ENCODE assay signal across 1 cellular context in the genomic region with DNA sequence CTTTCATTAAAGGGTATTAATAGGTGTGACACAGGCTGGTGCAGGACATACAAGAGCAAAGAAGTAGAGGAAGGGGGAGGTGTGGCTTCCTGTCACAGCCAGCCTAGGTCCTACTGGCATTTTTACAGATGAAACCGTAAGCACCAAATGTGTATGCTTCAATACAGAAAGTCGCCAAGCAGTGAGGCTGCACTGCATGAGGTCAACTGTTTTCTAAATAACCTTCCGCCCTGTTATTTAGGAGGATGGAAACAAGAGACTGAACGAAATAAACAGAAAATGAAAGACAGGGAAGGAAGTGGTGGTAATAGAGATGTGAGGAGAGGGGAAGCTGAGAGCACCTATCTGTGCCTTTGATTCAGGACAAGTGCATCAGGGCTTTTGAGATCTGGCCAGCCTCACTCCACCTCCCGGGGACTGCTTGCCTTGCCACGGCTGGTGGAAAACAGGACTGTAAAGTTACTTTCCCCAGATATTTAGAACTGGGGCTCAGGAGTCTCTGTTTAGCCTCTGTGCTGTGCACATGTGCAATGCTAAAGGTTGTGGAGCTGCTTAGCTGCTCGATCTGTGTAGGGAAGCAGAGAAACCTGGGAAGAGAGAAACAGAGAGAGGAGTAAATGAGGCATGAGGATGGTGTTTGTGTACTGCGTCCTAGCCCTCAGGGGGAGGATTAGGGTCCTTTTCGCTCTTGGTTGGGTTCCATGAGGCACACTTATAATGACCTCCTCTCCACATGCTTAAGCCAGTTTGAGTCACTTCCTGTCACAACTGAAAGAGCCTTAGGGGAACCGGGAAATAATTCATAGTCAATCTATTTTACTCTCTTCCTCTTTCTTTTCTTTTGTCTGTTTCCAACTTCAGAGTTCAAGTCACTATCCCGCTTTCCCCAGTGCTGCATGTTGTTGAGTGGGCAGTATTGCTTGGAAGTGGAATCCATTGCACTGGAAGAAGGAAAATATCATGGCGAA.
A peak's percentile ranks its signal among the peaks of the same experiment; 100 is the strongest.
TF ChIP-seq lines count a peak whose summit lies in the region.

No MANE protein-coding gene starts in this region.

TF ChIP-seq in GM12878, 131 proteins besides CTCF, POLR2A, EP300 and RAD21 (continued from another document):
- TF ChIP-seq MTA2 (IDR thresholded peaks at IDR 0.05; ENCODE audit: low read depth): peak; percentile 70; the same call in 1 of the 2 replicates
- peak in 1 of 2 experiments; percentile 14; a peak in 1 of 3 replicates for TF ChIP-seq EGR1 (IDR thresholded peaks at IDR 0.05; ENCODE audit: borderline replicate concordance in 1 of 2, low read depth in 2 of 2, low read length in 2 of 2)
- TF ChIP-seq, protein P1, sequence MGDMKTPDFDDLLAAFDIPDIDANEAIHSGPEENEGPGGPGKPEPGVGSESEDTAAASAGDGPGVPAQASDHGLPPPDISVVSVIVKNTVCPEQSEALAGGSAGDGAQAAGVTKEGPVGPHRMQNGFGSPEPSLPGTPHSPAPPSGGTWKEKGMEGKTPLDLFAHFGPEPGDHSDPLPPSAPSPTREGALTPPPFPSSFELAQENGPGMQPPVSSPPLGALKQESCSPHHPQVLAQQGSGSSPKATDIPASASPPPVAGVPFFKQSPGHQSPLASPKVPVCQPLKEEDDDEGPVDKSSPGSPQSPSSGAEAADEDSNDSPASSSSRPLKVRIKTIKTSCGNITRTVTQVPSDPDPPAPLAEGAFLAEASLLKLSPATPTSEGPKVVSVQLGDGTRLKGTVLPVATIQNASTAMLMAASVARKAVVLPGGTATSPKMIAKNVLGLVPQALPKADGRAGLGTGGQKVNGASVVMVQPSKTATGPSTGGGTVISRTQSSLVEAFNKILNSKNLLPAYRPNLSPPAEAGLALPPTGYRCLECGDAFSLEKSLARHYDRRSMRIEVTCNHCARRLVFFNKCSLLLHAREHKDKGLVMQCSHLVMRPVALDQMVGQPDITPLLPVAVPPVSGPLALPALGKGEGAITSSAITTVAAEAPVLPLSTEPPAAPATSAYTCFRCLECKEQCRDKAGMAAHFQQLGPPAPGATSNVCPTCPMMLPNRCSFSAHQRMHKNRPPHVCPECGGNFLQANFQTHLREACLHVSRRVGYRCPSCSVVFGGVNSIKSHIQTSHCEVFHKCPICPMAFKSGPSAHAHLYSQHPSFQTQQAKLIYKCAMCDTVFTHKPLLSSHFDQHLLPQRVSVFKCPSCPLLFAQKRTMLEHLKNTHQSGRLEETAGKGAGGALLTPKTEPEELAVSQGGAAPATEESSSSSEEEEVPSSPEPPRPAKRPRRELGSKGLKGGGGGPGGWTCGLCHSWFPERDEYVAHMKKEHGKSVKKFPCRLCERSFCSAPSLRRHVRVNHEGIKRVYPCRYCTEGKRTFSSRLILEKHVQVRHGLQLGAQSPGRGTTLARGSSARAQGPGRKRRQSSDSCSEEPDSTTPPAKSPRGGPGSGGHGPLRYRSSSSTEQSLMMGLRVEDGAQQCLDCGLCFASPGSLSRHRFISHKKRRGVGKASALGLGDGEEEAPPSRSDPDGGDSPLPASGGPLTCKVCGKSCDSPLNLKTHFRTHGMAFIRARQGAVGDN (IDR thresholded peaks at IDR 0.05): peak; percentile 67; the same call in 1 of the 2 replicates
- no peak for TF ChIP-seq SUZ12 (IDR thresholded peaks at IDR 0.05; ENCODE audit: unreplicated experiment)
- TF ChIP-seq ETV6 (conservative IDR thresholded peaks at IDR 0.05 in 1 of 2, IDR thresholded peaks at IDR 0.05 in 1 of 2; ENCODE audit: borderline replicate concordance in 1 of 2, low read depth in 1 of 2): peak in 1 of 2 experiments; percentile 93; a peak in 2 of 4 replicates
- peak; percentile 69 to 77 for TF ChIP-seq IKZF2 (IDR thresholded peaks at IDR 0.05)
- TF ChIP-seq GATAD2B (conservative IDR thresholded peaks at IDR 0.05; ENCODE audit: low read depth): peak; percentile 27; the same call in 1 of the 2 replicates
- peak; percentile 46; the same call in 1 of the 2 replicates for TF ChIP-seq NR2F1 (conservative IDR thresholded peaks at IDR 0.05)
- peak; percentile 77 for TF ChIP-seq EED (IDR thresholded peaks at IDR 0.05; ENCODE audit: low read depth)
- TF ChIP-seq BHLHE40 (IDR thresholded peaks at IDR 0.05; ENCODE audit: borderline replicate concordance in 1 of 2, low read depth in 2 of 2, low read length in 1 of 2): peak; percentile 64 to 68; a peak in 2 of 4 replicates
- TF ChIP-seq GABPA (IDR thresholded peaks at IDR 0.05; ENCODE audit: low read depth): 0 out of 2 replicates have a peak, but pooled peaks have one; percentile 44
- peak; percentile 96 for TF ChIP-seq SPI1 (IDR thresholded peaks at IDR 0.05; ENCODE audit: borderline replicate concordance, insufficient read depth, low read depth, low read length)
- TF ChIP-seq BACH1 (IDR thresholded peaks at IDR 0.05; ENCODE audit: borderline replicate concordance): peak; percentile 39; the same call in 1 of the 2 replicates
- TF ChIP-seq DPF2 (IDR thresholded peaks at IDR 0.05): peak; percentile 65; the same call in 1 of the 2 replicates
- TF ChIP-seq, protein P2, sequence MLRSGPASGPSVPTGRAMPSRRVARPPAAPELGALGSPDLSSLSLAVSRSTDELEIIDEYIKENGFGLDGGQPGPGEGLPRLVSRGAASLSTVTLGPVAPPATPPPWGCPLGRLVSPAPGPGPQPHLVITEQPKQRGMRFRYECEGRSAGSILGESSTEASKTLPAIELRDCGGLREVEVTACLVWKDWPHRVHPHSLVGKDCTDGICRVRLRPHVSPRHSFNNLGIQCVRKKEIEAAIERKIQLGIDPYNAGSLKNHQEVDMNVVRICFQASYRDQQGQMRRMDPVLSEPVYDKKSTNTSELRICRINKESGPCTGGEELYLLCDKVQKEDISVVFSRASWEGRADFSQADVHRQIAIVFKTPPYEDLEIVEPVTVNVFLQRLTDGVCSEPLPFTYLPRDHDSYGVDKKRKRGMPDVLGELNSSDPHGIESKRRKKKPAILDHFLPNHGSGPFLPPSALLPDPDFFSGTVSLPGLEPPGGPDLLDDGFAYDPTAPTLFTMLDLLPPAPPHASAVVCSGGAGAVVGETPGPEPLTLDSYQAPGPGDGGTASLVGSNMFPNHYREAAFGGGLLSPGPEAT (IDR thresholded peaks at IDR 0.05; ENCODE audit: low read depth): 0 out of 2 replicates have a peak, but pooled peaks have one; percentile 26
- peak; percentile 79 for TF ChIP-seq IRF4 (IDR thresholded peaks at IDR 0.05; ENCODE audit: low read depth, low read length)
- TF ChIP-seq NFIC (IDR thresholded peaks at IDR 0.05; ENCODE audit: low read depth, low read length): peak; percentile 79
- TF ChIP-seq IKZF1 (conservative IDR thresholded peaks at IDR 0.05): peak; percentile 60
- 0 out of 2 replicates have a peak, but pooled peaks have one; percentile 4 for TF ChIP-seq CREM (IDR thresholded peaks at IDR 0.05; ENCODE audit: low read depth)
- peak; percentile 65 for TF ChIP-seq RUNX3 (IDR thresholded peaks at IDR 0.05; ENCODE audit: low read length)
